Comparison of ENCODE assay signal across 8 cellular contexts in the genomic region with DNA sequence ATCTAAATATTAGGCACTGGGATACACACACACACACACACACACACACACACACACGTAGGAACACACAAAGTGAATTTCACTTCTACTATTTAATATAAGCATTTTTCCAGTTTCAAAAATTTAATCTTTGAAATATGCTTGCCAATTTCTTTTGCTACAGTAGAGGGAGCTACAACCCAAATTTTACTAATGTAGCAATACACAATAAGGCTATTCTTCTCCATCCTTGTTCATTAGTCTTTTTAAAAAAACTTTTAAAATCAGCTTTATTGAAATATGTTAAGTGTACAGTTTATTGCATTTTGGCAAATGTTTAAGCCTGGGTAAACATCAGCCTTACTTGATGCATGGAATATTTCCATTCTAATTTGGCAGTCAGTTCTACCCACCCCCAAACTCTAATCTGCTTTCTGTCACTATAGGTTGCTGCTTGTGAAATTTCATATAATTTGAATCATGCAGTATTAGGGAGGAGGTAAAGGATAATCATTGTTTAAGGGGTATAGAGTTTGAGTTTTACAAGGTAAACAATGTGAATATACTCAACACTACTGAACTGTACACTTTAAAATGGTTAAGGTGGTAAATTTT.
DNase-seq lines count a peak whose midpoint lies in the region; TF ChIP-seq lines count a peak whose summit lies in the region.

No MANE protein-coding gene starts in this region.

- H3K36me3 ChIP-seq in left ventricle myocardium inferior = peaks cover 12% of the 10 kb centered on the region
- H3K36me3 ChIP-seq in MG63 = no peaks in the 10 kb centered on the region

- H3K27ac ChIP-seq in left ventricle myocardium inferior (replicated peaks) = no peak overlapping the region

- no peaks in the 10 kb centered on the region for H3K9me3 Mint-ChIP-seq in activated CD4-positive, alpha-beta T cell treated with anti-CD3 and anti-CD28 coated beads, Interleukin-2, amount 10 ng/mL, durations not matched to agents 24 days and 14 days

- H3K4me3 ChIP-seq in left ventricle myocardium inferior (no peak overlapping the region), fibroblast of mammary gland (ENCODE audit: control insufficient read depth, low read depth, low read length) (no peak overlapping the region), retinal pigment epithelial cell (ENCODE audit: low read length) (no peak overlapping the region), MG63 (no peak overlapping the region)

- no peak for DNase-seq in left ventricle myocardium inferior
- no peak for DNase-seq in cardiac septum (ENCODE audit: low spot score)
- DNase-seq in RPMI7951 (ENCODE audit: low read depth) = peak; percentile 14
- peak; percentile 35 for DNase-seq in fibroblast of mammary gland (ENCODE audit: low read depth)
- no peak for DNase-seq in retinal pigment epithelial cell (ENCODE audit: low read depth)
- no peak for DNase-seq in COLO668 (lab: John Stamatoyannopoulos, UW; ENCODE audit: unreplicated experiment)
- DNase-seq in MG63 = no peak
- DNase-seq in activated CD4-positive, alpha-beta T cell treated with anti-CD3 and anti-CD28 coated beads, Interleukin-2, amount 10 ng/mL, durations not matched to agents 24 days and 14 days = no peak

- no peak overlapping the region for H3K27ac Mint-ChIP-seq in activated CD4-positive, alpha-beta T cell treated with anti-CD3 and anti-CD28 coated beads, Interleukin-2, amount 10 ng/mL, durations not matched to agents 24 days and 14 days

- H3K27me3 ChIP-seq in left ventricle myocardium inferior (ENCODE audit: low read depth) = no peaks in the 10 kb centered on the region
- H3K27me3 ChIP-seq in MG63 = no peaks in the 10 kb centered on the region

- H3K27me3 Mint-ChIP-seq in activated CD4-positive, alpha-beta T cell treated with anti-CD3 and anti-CD28 coated beads, Interleukin-2, amount 10 ng/mL, durations not matched to agents 24 days and 14 days = no peaks in the 10 kb centered on the region

- H3K4me1 Mint-ChIP-seq in activated CD4-positive, alpha-beta T cell treated with anti-CD3 and anti-CD28 coated beads, Interleukin-2, amount 10 ng/mL, durations not matched to agents 24 days and 14 days = peaks cover 2% of the 10 kb centered on the region

- H3K36me3 Mint-ChIP-seq in activated CD4-positive, alpha-beta T cell treated with anti-CD3 and anti-CD28 coated beads, Interleukin-2, amount 10 ng/mL, durations not matched to agents 24 days and 14 days (ENCODE audit: low read depth) = peaks cover 13% of the 10 kb centered on the region

- TF ChIP-seq CTCF in left ventricle myocardium inferior (IDR thresholded peaks at IDR 0.05; ENCODE audit: borderline replicate concordance) (peak; percentile 60), fibroblast of mammary gland (conservative IDR thresholded peaks at IDR 0.05; ENCODE audit: control insufficient read depth, insufficient read depth, low read depth, low read length) (peak; percentile 54), retinal pigment epithelial cell (conservative IDR thresholded peaks at IDR 0.05; ENCODE audit: low read depth, low read length) (peak; percentile 59)

- intact Hi-C loops in left ventricle myocardium inferior (cut with micrococcal nuclease) (loop anchor here (10.0 kb wide), 1 partner anchor 372 kb away; no protein-coding TSS in a partner anchor), cardiac septum (cut with DNase I) (loop anchor here (5.0 kb wide), 2 partner anchors 244 to 384 kb away; no protein-coding TSS in a partner anchor)
- intact Hi-C loops in activated CD4-positive, alpha-beta T cell treated with anti-CD3 and anti-CD28 coated beads, Interleukin-2, amount 10 ng/mL, durations not matched to agents 24 days and 14 days (cut with micrococcal nuclease) = loop anchor here (1.0 to 2.0 kb wide), 4 partner anchors 22 to 382 kb away; no protein-coding TSS in a partner anchor

- H3K9me3 ChIP-seq in left ventricle myocardium inferior (replicated peaks) (no peaks in the 10 kb centered on the region), MG63 (no peaks in the 10 kb centered on the region)

- no peak overlapping the region for H3K4me3 Mint-ChIP-seq in activated CD4-positive, alpha-beta T cell treated with anti-CD3 and anti-CD28 coated beads, Interleukin-2, amount 10 ng/mL, durations not matched to agents 24 days and 14 days

- no peaks in the 10 kb centered on the region for H3K4me1 ChIP-seq in left ventricle myocardium inferior

Comparison
In these comparisons a context has a peak if more than half of its experiments do, and no peak if none do; other contexts are left out.
1. DNase-seq: peak in RPMI7951 (single experiment) and fibroblast of mammary gland (single experiment); none in left ventricle myocardium inferior (single experiment), cardiac septum (single experiment), retinal pigment epithelial cell (single experiment), COLO668 (single experiment), MG63 (single experiment) and activated CD4-positive, alpha-beta T cell treated with anti-CD3 and anti-CD28 coated beads, Interleukin-2, amount 10 ng/mL, durations not matched to agents 24 days and 14 days (single experiment).
2. Peak in every context shown above with its lines, with median percentiles within 50 percentile points of each other: CTCF ChIP-seq.